11 cellular contexts compared by ENCODE assay signal in genomic region chr12:53739285-53740129, GRCh38. TPM values are rescaled to one million over a fixed set of nuclear protein-coding genes. Genes with fewer than 3 reads are reported as not detected.
DNase-seq lines count a peak whose midpoint lies in the region; ATAC-seq and TF ChIP-seq lines count a peak whose summit lies in the region.
"Had no signal": no experiment of that assay in that cellular context is flagged by ENCODE, and none has a peak within 500 bp of the region (broad histone marks: within the 10 kb centered on the region; RNA-seq: fewer than 3 reads in every experiment).

No MANE protein-coding gene starts in this region.

- CTCF ChIA-PET in CD4-positive, alpha-beta memory T cell (lab: Charles Lee; ENCODE audit: partially characterized antibody) = interaction anchor here (0.9 to 9.9 kb wide), 5 partner anchors 10 to 40 kb away, joined by 3 to 122 read pairs (median 7); no protein-coding TSS in a partner anchor

- peaks cover 11 to 29% (median 17%) of the 10 kb centered on the region in 4 donors for H3K4me1 Mint-ChIP-seq in CD4-positive, alpha-beta memory T cell
- peaks cover 59% of the 10 kb centered on the region for H3K4me1 Mint-ChIP-seq in nephron progenitor cell

- peak overlapping the region in 4 of 7 donors; percentile 3 to 38 (median 12) for H3K27ac Mint-ChIP-seq in CD4-positive, alpha-beta memory T cell
- H3K27ac Mint-ChIP-seq in nephron progenitor cell = peak overlapping the region; percentile 38

- no peaks in the 10 kb centered on the region for H3K36me3 ChIP-seq in CD4-positive, alpha-beta memory T cell (ENCODE audit: insufficient read depth, low read length)
- H3K36me3 ChIP-seq in HUES6 (ENCODE audit: control insufficient read depth, insufficient read depth, low read length) = no peaks in the 10 kb centered on the region
- H3K36me3 ChIP-seq: colonic mucosa had no signal

- intact Hi-C loops in CD4-positive, alpha-beta memory T cell (cut with micrococcal nuclease) = no loop called here
- intact Hi-C loops in dorsolateral prefrontal cortex (cut with DNase I) = loop anchor here (5.0 to 10.0 kb wide), 2 partner anchors 195 to 197 kb away; no protein-coding TSS in a partner anchor

- DNase-seq in CD4-positive, alpha-beta memory T cell = peak in 1 of 5 donors; percentile 12
- DNase-seq in dorsolateral prefrontal cortex = no peak
- DNase-seq in nephron progenitor cell = peak; percentile 58
- no peak for DNase-seq in HK-2 (ENCODE audit: unreplicated experiment)
- no peak for DNase-seq in NCI-H2029 (lab: John Stamatoyannopoulos, UW)
- DNase-seq in stimulated activated CD4-positive, alpha-beta T cell treated with anti-CD3 and anti-CD28 coated beads, Interleukin-4, amount 100 ng/mL, for 1 hour = no peak
- no peak for DNase-seq in foreskin keratinocyte
- DNase-seq: midbrain, NCI-H524 treated with DMSO at 0.1 percent for 48 hours had no signal

- no peaks in the 10 kb centered on the region for H3K9me3 Mint-ChIP-seq in CD4-positive, alpha-beta memory T cell
- H3K9me3 Mint-ChIP-seq in nephron progenitor cell = no peaks in the 10 kb centered on the region

- H3K4me3 ChIP-seq in CD4-positive, alpha-beta memory T cell (ENCODE audit: low read length in 2 of 2) = peak overlapping the region in 1 of 2 donors; percentile 3
- H3K4me3 ChIP-seq in HUES6 (ENCODE audit: low read depth, low read length) = peak overlapping the region; percentile 66
- H3K4me3 ChIP-seq in dorsolateral prefrontal cortex = peak overlapping the region; percentile 9 to 69 (median 44)
- H3K4me3 ChIP-seq: colonic mucosa had no signal

- no peak overlapping the region for H3K9ac ChIP-seq in HUES6 (ENCODE audit: low read length)

- H3K9me3 ChIP-seq in CD4-positive, alpha-beta memory T cell (ENCODE audit: control insufficient read depth in 1 of 2, low read length in 2 of 2) = no peaks in the 10 kb centered on the region
- no peaks in the 10 kb centered on the region for H3K9me3 ChIP-seq in HUES6 (ENCODE audit: control insufficient read depth, insufficient read depth, low read depth, low read length)
- H3K9me3 ChIP-seq: colonic mucosa had no signal

- H3K27me3 Mint-ChIP-seq in CD4-positive, alpha-beta memory T cell = peaks cover 20 to 45% of the 10 kb centered on the region in 2 donors
- no peaks in the 10 kb centered on the region for H3K27me3 Mint-ChIP-seq in nephron progenitor cell (ENCODE audit: low read depth, poor library complexity)

- no peak for TF ChIP-seq CTCF in dorsolateral prefrontal cortex (IDR thresholded peaks at IDR 0.05 in 54 of 56, conservative IDR thresholded peaks at IDR 0.05 in 2 of 56; ENCODE audit: low read depth in 1 of 56, partially characterized antibody in 56 of 56)
- TF ChIP-seq CTCF in nephron progenitor cell (IDR thresholded peaks at IDR 0.05) = no peak
- TF ChIP-seq CTCF in foreskin keratinocyte (conservative IDR thresholded peaks at IDR 0.05) = no peak

- no peak overlapping the region for H3K27ac ChIP-seq in CD4-positive, alpha-beta memory T cell (ENCODE audit: low read depth, low read length)
- H3K27ac ChIP-seq in HUES6 (ENCODE audit: low read depth, low read length) (no peak overlapping the region), dorsolateral prefrontal cortex (peak overlapping the region in 7 of 59 donors; percentile 6 to 77 (median 36)), foreskin keratinocyte (no peak overlapping the region)
- H3K27ac ChIP-seq: colonic mucosa had no signal

- peaks cover 49% of the 10 kb centered on the region for H3K27me3 ChIP-seq in CD4-positive, alpha-beta memory T cell (ENCODE audit: insufficient read depth, low read length)
- H3K27me3 ChIP-seq in HUES6 (ENCODE audit: control insufficient read depth, insufficient read depth, low read length) (peaks cover 95% of the 10 kb centered on the region), dorsolateral prefrontal cortex (peaks cover 0 to 31% (median 6%) of the 10 kb centered on the region in 45 donors), foreskin keratinocyte (peaks cover 60% of the 10 kb centered on the region)

- peaks cover 28% of the 10 kb centered on the region for H3K4me1 ChIP-seq in CD4-positive, alpha-beta memory T cell (ENCODE audit: insufficient read depth, low read length)
- H3K4me1 ChIP-seq in HUES6 (ENCODE audit: control insufficient read depth, insufficient read depth, low read length) (peaks cover 12% of the 10 kb centered on the region; the same call in 1 of the 2 replicates), foreskin keratinocyte (no peaks in the 10 kb centered on the region)

- POLR2A ChIA-PET in CD4-positive, alpha-beta memory T cell (lab: Charles Lee; ENCODE audit: partially characterized antibody) = interaction anchor here (1.6 to 4.7 kb wide), 2 partner anchors 12 kb away, joined by 3 to 22 read pairs; partner anchors contain the start of genes CALCOCO1 and CISTR

- H3K36me3 Mint-ChIP-seq in CD4-positive, alpha-beta memory T cell = no peaks in the 10 kb centered on the region
- no peaks in the 10 kb centered on the region for H3K36me3 Mint-ChIP-seq in nephron progenitor cell (ENCODE audit: low read depth)

- peak overlapping the region in 6 of 8 donors; percentile 66 to 79 (median 78) for H3K4me3 Mint-ChIP-seq in CD4-positive, alpha-beta memory T cell
- H3K4me3 Mint-ChIP-seq in nephron progenitor cell = peak overlapping the region; percentile 77

- ATAC-seq in foreskin keratinocyte = no peak

RNA-seq across cellular contexts. Expression of gene CALCOCO1, which starts 12.3 kb away (rescaled TPM):
- 100 to 1,000 TPM; 177 to 178 TPM for total RNA-seq in CD4-positive, alpha-beta memory T cell
- polyA plus RNA-seq in CD4-positive, alpha-beta memory T cell = 10 to 100 TPM; 77.3 to 88.3 TPM
- 100 to 1,000 TPM; 146 to 279 (median 206) TPM for total RNA-seq in dorsolateral prefrontal cortex
- 31.5 and 51.5 TPM in 2 replicates for total RNA-seq in foreskin keratinocyte
- polyA plus RNA-seq in foreskin keratinocyte = 23.0 and 32.1 TPM in 2 replicates

RNA-seq across cellular contexts. Expression of gene CISTR, which starts 12.3 kb away (rescaled TPM):
- total RNA-seq in CD4-positive, alpha-beta memory T cell = not detected
- not detected for polyA plus RNA-seq in CD4-positive, alpha-beta memory T cell
- total RNA-seq in dorsolateral prefrontal cortex (1 to 10 TPM in 52 of 120 experiments, under 1 TPM in 9, not detected in 59; 0.86 to 3.7 (median 1.4) TPM), foreskin keratinocyte (not detected in 2 replicates)
- not detected in 2 replicates for polyA plus RNA-seq in foreskin keratinocyte
- total RNA-seq: colonic mucosa had no signal
